Comparison of ENCODE assay signal across 1 cellular context in the genomic region with DNA sequence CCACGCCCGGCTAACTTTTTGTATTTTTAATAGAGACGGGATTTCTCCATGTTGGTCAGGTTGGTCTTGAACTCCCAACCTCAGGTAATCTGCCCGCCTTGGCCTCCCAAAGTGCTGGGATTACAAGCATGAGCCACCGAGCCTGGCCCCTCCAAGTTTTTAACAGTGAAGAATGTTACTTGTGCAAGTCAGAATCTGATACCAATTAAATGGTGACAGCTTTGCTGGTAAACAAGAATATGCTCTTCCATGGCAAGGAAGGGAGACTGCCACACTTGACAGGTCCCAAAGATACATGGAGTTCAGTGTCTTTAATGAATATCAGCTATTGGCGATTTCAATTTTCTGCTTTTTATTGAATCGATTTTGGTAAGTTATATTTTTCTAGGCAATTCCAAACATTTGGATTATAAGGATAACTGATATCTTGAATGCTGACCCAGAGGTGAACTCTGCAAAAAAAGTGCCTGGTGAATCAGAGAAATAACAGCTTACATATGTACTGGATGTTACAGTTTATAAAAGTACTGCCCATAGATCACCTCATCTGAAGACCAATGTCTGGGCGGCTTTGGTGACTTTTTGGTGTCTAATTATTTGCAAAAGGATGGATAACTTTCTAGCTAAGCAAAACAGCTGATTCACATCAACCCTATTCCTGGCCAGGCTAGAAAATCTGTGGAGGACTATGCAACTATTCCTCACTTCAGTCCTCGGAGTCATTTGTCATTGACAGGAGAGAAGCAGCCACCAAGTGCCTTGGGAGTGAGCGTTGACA.
TF ChIP-seq lines count a peak whose summit lies in the region.

No MANE protein-coding gene starts in this region.

TF ChIP-seq in liver, 16 proteins besides CTCF, POLR2A, EP300 and RAD21 (continued from another document):
- TF ChIP-seq HNF4A (conservative IDR thresholded peaks at IDR 0.05) = no peak
- TF ChIP-seq SP1 (IDR thresholded peaks at IDR 0.05) = no peak
- no peak for TF ChIP-seq FOXA2 (IDR thresholded peaks at IDR 0.05)
